ENCODE assay signal across 32 cellular contexts in genomic region chr2:75612108-75612861, GRCh38. TPM values are rescaled to one million over a fixed set of nuclear protein-coding genes. Genes with fewer than 3 reads are reported as not detected.
"Had no signal": no experiment of that assay in that cellular context is flagged by ENCODE, and none has a peak within 500 bp of the region (broad histone marks: within the 10 kb centered on the region; RNA-seq: fewer than 3 reads in every experiment).

No MANE protein-coding gene starts in this region.

- DNase-seq: activated B cell treated with CpG ODN at 0.5 μM for 24 hours; activated CD4-positive, alpha-beta memory T cell treated with anti-CD3 and anti-CD28 coated beads for 36 hours; activated CD4-positive, alpha-beta T cell treated with anti-CD3 and anti-CD28 coated beads for 36 hours; activated CD4-positive, alpha-beta T cell treated with anti-CD3 and anti-CD28 coated beads, Interleukin-2, amount 10 ng/mL, durations not matched to agents 24 days and 14 days; activated CD8-positive, alpha-beta memory T cell treated with anti-CD3 and anti-CD28 coated beads, Interleukin-2, amount 10 ng/mL, durations not matched to agents 7 days and 5 days; activated CD8-positive, alpha-beta memory T cell treated with anti-CD3 and anti-CD28 coated beads, Interleukin-2, amount 50 U/mL, for 4 hours; activated CD8-positive, alpha-beta T cell treated with anti-CD3 and anti-CD28 coated beads, Interleukin-2, amount 10 ng/mL, durations not matched to agents 7 days and 5 days; activated effector memory CD4-positive, alpha-beta T cell treated with anti-CD3 and anti-CD28 coated beads, Interleukin-2, amount 50 U/mL, for 16 hours; activated naive CD4-positive, alpha-beta T cell treated with anti-CD3 and anti-CD28 coated beads for 36 hours; activated naive CD8-positive, alpha-beta T cell treated with anti-CD3 and anti-CD28 coated beads for 36 hours; activated naive CD8-positive, alpha-beta T cell treated with anti-CD3 and anti-CD28 coated beads, Interleukin-2, amount 50 U/mL, for 24 hours; activated T-cell treated with anti-CD3 and anti-CD28 coated beads, Interleukin-2, amount 50 U/mL, for 1 hour; activated T-cell treated with anti-CD3 and anti-CD28 coated beads, Interleukin-2, amount 50 U/mL, for 48 hours; adrenal gland; amygdala; aorta; body of pancreas; cortex of kidney; effector CD8-positive, alpha-beta T cell; foreskin keratinocyte; gastrocnemius medialis; T-helper 1 cell; T-helper 17 cell; T1000; WERI-Rb-1 had no signal

- H3K36me3 ChIP-seq: adrenal gland, gastrocnemius medialis, WERI-Rb-1 had no signal

- H3K4me3 ChIP-seq: adrenal gland, body of pancreas, gastrocnemius medialis had no signal

- H3K4me1 ChIP-seq: adrenal gland had no signal

- H3K27ac ChIP-seq: adrenal gland, body of pancreas, foreskin keratinocyte, gastrocnemius medialis, WERI-Rb-1 had no signal

- H3K9me3 ChIP-seq: adrenal gland, body of pancreas, gastrocnemius medialis had no signal

- FAIRE-seq: colon, endometrium had no signal

- ATAC-seq: activated CD4-positive, alpha-beta T cell treated with anti-CD3 and anti-CD28 coated beads for 36 hours; activated CD4-positive, CD25-positive, alpha-beta regulatory T cell treated with anti-CD3 and anti-CD28 coated beads, Interleukin-2, amount 50 U/mL, for 24 hours; activated CD8-positive, alpha-beta memory T cell treated with anti-CD3 and anti-CD28 coated beads, Interleukin-2, amount 10 ng/mL, durations not matched to agents 7 days and 5 days; activated CD8-positive, alpha-beta T cell treated with anti-CD3 and anti-CD28 coated beads, Interleukin-2, amount 10 ng/mL, durations not matched to agents 7 days and 5 days; activated naive CD8-positive, alpha-beta T cell treated with anti-CD3 and anti-CD28 coated beads, Interleukin-2, amount 50 U/mL, for 24 hours; body of pancreas; esophagus mucosa; foreskin keratinocyte; gastrocnemius medialis; T-helper 17 cell had no signal

- H3K27me3 ChIP-seq: adrenal gland, body of pancreas had no signal

RNA-seq across cellular contexts. Expression of gene EVA1A, which starts 51.5 kb away (rescaled TPM):
- total RNA-seq: activated B cell treated with CpG ODN at 0.5 μM for 24 hours; activated CD4-positive, alpha-beta memory T cell treated with anti-CD3 and anti-CD28 coated beads for 36 hours; activated CD4-positive, alpha-beta T cell treated with anti-CD3 and anti-CD28 coated beads, Interleukin-2, amount 10 ng/mL, durations not matched to agents 24 days and 14 days; activated CD8-positive, alpha-beta memory T cell treated with anti-CD3 and anti-CD28 coated beads for 36 hours; activated CD8-positive, alpha-beta memory T cell treated with anti-CD3 and anti-CD28 coated beads, Interleukin-2, amount 10 ng/mL, durations not matched to agents 7 days and 5 days; activated CD8-positive, alpha-beta T cell treated with anti-CD3 and anti-CD28 coated beads, Interleukin-2, amount 10 ng/mL, durations not matched to agents 7 days and 5 days; activated naive CD4-positive, alpha-beta T cell treated with anti-CD3 and anti-CD28 coated beads for 36 hours; activated T-helper 1 cell treated with anti-CD3 and anti-CD28 coated beads, Interleukin-12 subunit alpha, Interleukin-12 subunit beta, Interleukin-2, Interleukin-4 antibody, amounts not matched to agents 30 ng/mL and 10 ng/mL and 1 ng/mL, durations not matched to agents 14 hours and 24 hours and 36 hours; activated T-helper 2 cell treated with anti-CD3 and anti-CD28 coated beads, Interferon-gamma antibody, Interleukin-2, Interleukin-4, amounts not matched to agents 10 μg/mL and 5 μg/mL and 100 μg/mL, durations not matched to agents 14 hours and 24 hours and 36 hours; T-helper 17 cell had no signal
